ENCODE assay signal across 20 cellular contexts in genomic region chr4:142021181-142021580, GRCh38.
DNase-seq lines count a peak whose midpoint lies in the region; ATAC-seq and TF ChIP-seq lines count a peak whose summit lies in the region.
"Had no signal": no experiment of that assay in that cellular context is flagged by ENCODE, and none has a peak within 500 bp of the region (broad histone marks: within the 10 kb centered on the region; RNA-seq: fewer than 3 reads in every experiment).

No MANE protein-coding gene starts in this region.

- no peak overlapping the region for H3K4me2 ChIP-seq in IMR-90 (ENCODE audit: low read depth, low read length)
- H3K4me2 ChIP-seq: BLaER1 treated with 17β-estradiol and CSF1 and Interleukin-3, amounts not matched to agents 10 nM and 100 nM; GM23338 had no signal

- H2AFZ ChIP-seq in IMR-90 (replicated peaks; ENCODE audit: low read length, poor library complexity) = no peak overlapping the region
- H2AFZ ChIP-seq: GM23338 had no signal

- H3K4me3 ChIP-seq in IMR-90 (ENCODE audit: insufficient read depth, low read depth, low read length) (no peak overlapping the region), thoracic aorta (no peak overlapping the region)
- H3K4me3 ChIP-seq: BLaER1 treated with 17β-estradiol and CSF1 and Interleukin-3, amounts not matched to agents 10 nM and 100 nM; GM23338 had no signal

- H2BK15ac ChIP-seq in IMR-90 (ENCODE audit: low read depth, low read length) = no peak overlapping the region

- no peak for DNase-seq in activated CD4-positive, alpha-beta T cell treated with anti-CD3 and anti-CD28 coated beads, Interleukin-2, amount 10 ng/mL, durations not matched to agents 7 days and 5 days
- DNase-seq in activated CD4-positive, alpha-beta T cell treated with anti-CD3 and anti-CD28 coated beads for 4 hours = no peak
- DNase-seq in IMR-90 (no peak), astrocyte of the hippocampus (ENCODE audit: low read depth, low spot score) (peak; percentile 14), thoracic aorta (ENCODE audit: low spot score) (no peak)
- DNase-seq: AML-193; BE2C; CD4-positive, alpha-beta T cell; CD8-positive, alpha-beta memory T cell; DMS 273 treated with DMSO at 0.1 percent for 48 hours; DMS79; GF-D8; H9 had no signal

- peak overlapping the region; percentile 6 for H3K27ac Mint-ChIP-seq in activated CD4-positive, alpha-beta T cell treated with anti-CD3 and anti-CD28 coated beads, Interleukin-2, amount 10 ng/mL, durations not matched to agents 7 days and 5 days
- H3K27ac Mint-ChIP-seq: CD14-positive monocyte; CD4-positive, alpha-beta T cell; CD8-positive, alpha-beta memory T cell; GM23338; H9 had no signal

- H3K4ac ChIP-seq in IMR-90 (ENCODE audit: low read depth, low read length) = no peak overlapping the region

- CTCF ChIA-PET in activated CD4-positive, alpha-beta T cell treated with anti-CD3 and anti-CD28 coated beads, Interleukin-2, amount 10 ng/mL, durations not matched to agents 7 days and 5 days (lab: Charles Lee) = no interaction called here
- CTCF ChIA-PET in IMR-90 (lab: Yijun Ruan, JAX) = interaction anchor here (0.8 kb wide), 1 partner anchor 10 kb away, joined by 3 read pairs; no protein-coding TSS in a partner anchor

- H3K18ac ChIP-seq in IMR-90 (ENCODE audit: low read depth, low read length) = no peak overlapping the region

- TF ChIP-seq POLR2A in IMR-90 (IDR thresholded peaks at IDR 0.05; ENCODE audit: low read depth, low read length) = no peak

- no peaks in the 10 kb centered on the region for H3K9me1 ChIP-seq in IMR-90 (ENCODE audit: insufficient read depth, low read length)

- no peak overlapping the region for H2BK20ac ChIP-seq in IMR-90 (ENCODE audit: low read depth, low read length)

- no peak for ATAC-seq in IMR-90 (ENCODE audit: low read depth)
- peak; percentile 34 for ATAC-seq in thoracic aorta (ENCODE audit: insufficient number of reproducible peaks, low FRiP score, low read depth)
- no peak for ATAC-seq in HG02981 (IDR thresholded peaks at IDR 0.05; ENCODE audit: unreplicated experiment)
- ATAC-seq in GM19397 (IDR thresholded peaks at IDR 0.05; ENCODE audit: unreplicated experiment) = no peak
- no peak for ATAC-seq in HG03565 (IDR thresholded peaks at IDR 0.05; ENCODE audit: unreplicated experiment)
- ATAC-seq: GM23338, HCT116 had no signal

- H3K27me3 Mint-ChIP-seq in activated CD4-positive, alpha-beta T cell treated with anti-CD3 and anti-CD28 coated beads, Interleukin-2, amount 10 ng/mL, durations not matched to agents 7 days and 5 days = no peaks in the 10 kb centered on the region
- H3K27me3 Mint-ChIP-seq: CD4-positive, alpha-beta T cell had no signal

- H4K8ac ChIP-seq in IMR-90 (ENCODE audit: low read depth in 2 of 2, low read length in 2 of 2) = no peak overlapping the region

- H3K79me1 ChIP-seq in IMR-90 (ENCODE audit: low read depth in 1 of 2, low read length in 2 of 2) = no peaks in the 10 kb centered on the region

- no peak overlapping the region for H3K4me3 Mint-ChIP-seq in activated CD4-positive, alpha-beta T cell treated with anti-CD3 and anti-CD28 coated beads, Interleukin-2, amount 10 ng/mL, durations not matched to agents 7 days and 5 days
- H3K4me3 Mint-ChIP-seq: CD14-positive monocyte; CD4-positive, alpha-beta T cell; CD8-positive, alpha-beta memory T cell; GM23338; H9 had no signal

- H3K27ac ChIP-seq in IMR-90 (ENCODE audit: insufficient read depth, low read length) = no peak overlapping the region
- no peak overlapping the region for H3K27ac ChIP-seq in thoracic aorta
- H3K27ac ChIP-seq: BLaER1 treated with 17β-estradiol and CSF1 and Interleukin-3, amounts not matched to agents 10 nM and 100 nM had no signal

- no CpG with 5 or more reads among the region's 1 CpG for WGBS in IMR-90 (ENCODE audit: extremely low coverage in 2 of 2, insufficient read length in 1 of 2), 2 experiments

- H3K56ac ChIP-seq in IMR-90 (ENCODE audit: extremely low read depth, insufficient read depth, low read length) = no peak overlapping the region

- no peak overlapping the region for H2BK5ac ChIP-seq in IMR-90 (ENCODE audit: low read depth, low read length, poor library complexity, severe bottlenecking)

- no peaks in the 10 kb centered on the region for H3K4me1 Mint-ChIP-seq in activated CD4-positive, alpha-beta T cell treated with anti-CD3 and anti-CD28 coated beads, Interleukin-2, amount 10 ng/mL, durations not matched to agents 7 days and 5 days
- H3K4me1 Mint-ChIP-seq: CD14-positive monocyte; CD8-positive, alpha-beta memory T cell; GM23338; H9 had no signal

- H3K27me3 ChIP-seq in IMR-90 (ENCODE audit: control insufficient read depth, insufficient read depth, low read length) (no peaks in the 10 kb centered on the region), thoracic aorta (replicated peaks; ENCODE audit: insufficient read depth) (no peaks in the 10 kb centered on the region)
- H3K27me3 ChIP-seq: BE2C; BLaER1 treated with 17β-estradiol and CSF1 and Interleukin-3, amounts not matched to agents 10 nM and 100 nM had no signal

- H3K4me1 ChIP-seq in IMR-90 (ENCODE audit: control insufficient read depth, insufficient read depth, low read length) (no peaks in the 10 kb centered on the region), thoracic aorta (ENCODE audit: control insufficient read depth in 1 of 2, low read depth in 2 of 2) (no peaks in the 10 kb centered on the region)
- H3K4me1 ChIP-seq: BE2C; BLaER1 treated with 17β-estradiol and CSF1 and Interleukin-3, amounts not matched to agents 10 nM and 100 nM had no signal

- H4K5ac ChIP-seq in IMR-90 (ENCODE audit: low read depth, low read length) = no peak overlapping the region

- POLR2A ChIA-PET in activated CD4-positive, alpha-beta T cell treated with anti-CD3 and anti-CD28 coated beads, Interleukin-2, amount 10 ng/mL, durations not matched to agents 7 days and 5 days (lab: Charles Lee) = no interaction called here
- POLR2A ChIA-PET in IMR-90 (lab: Charles Lee; ENCODE audit: unreplicated experiment) = no interaction called here

- no peak overlapping the region for H3K9ac ChIP-seq in IMR-90 (ENCODE audit: low read depth, low read length)
- H3K9ac ChIP-seq: BLaER1 treated with 17β-estradiol and CSF1 and Interleukin-3, amounts not matched to agents 10 nM and 100 nM had no signal

- H3K14ac ChIP-seq in IMR-90 (replicated peaks; ENCODE audit: low read depth, low read length) = no peak overlapping the region

- H4K20me1 ChIP-seq in IMR-90 (ENCODE audit: insufficient read depth, low read length) = no peaks in the 10 kb centered on the region
- H4K20me1 ChIP-seq: BLaER1 treated with 17β-estradiol and CSF1 and Interleukin-3, amounts not matched to agents 10 nM and 100 nM had no signal

- TF ChIP-seq RAD21 in IMR-90 (IDR thresholded peaks at IDR 0.05; ENCODE audit: low read length) = no peak

- in situ Hi-C loops in IMR-90 (cut with MboI; ENCODE audit: low sequenced_read_pairs) = no loop called here

- H2AK9ac ChIP-seq in IMR-90 (replicated peaks; ENCODE audit: low read depth, low read length, poor library complexity) = no peak overlapping the region

- peaks cover 2% of the 10 kb centered on the region for H3K36me3 Mint-ChIP-seq in activated CD4-positive, alpha-beta T cell treated with anti-CD3 and anti-CD28 coated beads, Interleukin-2, amount 10 ng/mL, durations not matched to agents 7 days and 5 days (ENCODE audit: low read depth)
- H3K36me3 Mint-ChIP-seq: CD14-positive monocyte had no signal

- BruUV-seq in IMR-90 (replicated peaks; lab: Mats Ljungman, UMichigan) = no TSS peak

- H3K23ac ChIP-seq in IMR-90 (ENCODE audit: low read depth, low read length) = no peak overlapping the region

- TF ChIP-seq CTCF in IMR-90 (conservative IDR thresholded peaks at IDR 0.05; ENCODE audit: low read depth, low read length) = no peak
- TF ChIP-seq CTCF in thoracic aorta (IDR thresholded peaks at IDR 0.05) = no peak

- no peak overlapping the region for H2BK120ac ChIP-seq in IMR-90 (ENCODE audit: low read depth, low read length)

- intact Hi-C loops in IMR-90 (cut with micrococcal nuclease) = no loop called here

- no peak overlapping the region for H2AK5ac ChIP-seq in IMR-90 (ENCODE audit: low read depth, low read length)

- no peaks in the 10 kb centered on the region for H3K9me3 Mint-ChIP-seq in activated CD4-positive, alpha-beta T cell treated with anti-CD3 and anti-CD28 coated beads, Interleukin-2, amount 10 ng/mL, durations not matched to agents 7 days and 5 days
- H3K9me3 Mint-ChIP-seq: CD4-positive, alpha-beta T cell; CD8-positive, alpha-beta memory T cell; GM23338; H9 had no signal

- no peak overlapping the region for H4K91ac ChIP-seq in IMR-90 (ENCODE audit: insufficient read depth, low read depth, low read length)

- dilution Hi-C loops in IMR-90 (cut with HindIII; ENCODE audit: low sequenced_read_pairs, unreplicated experiment) = no loop called here

- H3K36me3 ChIP-seq in IMR-90 (ENCODE audit: control insufficient read depth, insufficient read depth, low read length) (no peaks in the 10 kb centered on the region), thoracic aorta (no peaks in the 10 kb centered on the region)
- H3K36me3 ChIP-seq: BE2C; BLaER1 treated with 17β-estradiol and CSF1 and Interleukin-3, amounts not matched to agents 10 nM and 100 nM had no signal

- H3K9me3 ChIP-seq in IMR-90 (ENCODE audit: control insufficient read depth, insufficient read depth, low read length) (no peaks in the 10 kb centered on the region), thoracic aorta (no peaks in the 10 kb centered on the region)
- H3K9me3 ChIP-seq: BE2C; BLaER1 treated with 17β-estradiol and CSF1 and Interleukin-3, amounts not matched to agents 10 nM and 100 nM had no signal

TF ChIP-seq in IMR-90, 13 proteins besides CTCF, POLR2A, EP300 and RAD21:
- TF ChIP-seq CEBPB (IDR thresholded peaks at IDR 0.05; ENCODE audit: low read depth, low read length) = 0 out of 2 replicates have a peak, but pooled peaks have one; percentile 18
- TF ChIP-seq MAZ (IDR thresholded peaks at IDR 0.05; ENCODE audit: borderline replicate concordance, low read depth, low read length) = no peak
